Comparison of ENCODE assay signal across 22 cellular contexts in the genomic region with DNA sequence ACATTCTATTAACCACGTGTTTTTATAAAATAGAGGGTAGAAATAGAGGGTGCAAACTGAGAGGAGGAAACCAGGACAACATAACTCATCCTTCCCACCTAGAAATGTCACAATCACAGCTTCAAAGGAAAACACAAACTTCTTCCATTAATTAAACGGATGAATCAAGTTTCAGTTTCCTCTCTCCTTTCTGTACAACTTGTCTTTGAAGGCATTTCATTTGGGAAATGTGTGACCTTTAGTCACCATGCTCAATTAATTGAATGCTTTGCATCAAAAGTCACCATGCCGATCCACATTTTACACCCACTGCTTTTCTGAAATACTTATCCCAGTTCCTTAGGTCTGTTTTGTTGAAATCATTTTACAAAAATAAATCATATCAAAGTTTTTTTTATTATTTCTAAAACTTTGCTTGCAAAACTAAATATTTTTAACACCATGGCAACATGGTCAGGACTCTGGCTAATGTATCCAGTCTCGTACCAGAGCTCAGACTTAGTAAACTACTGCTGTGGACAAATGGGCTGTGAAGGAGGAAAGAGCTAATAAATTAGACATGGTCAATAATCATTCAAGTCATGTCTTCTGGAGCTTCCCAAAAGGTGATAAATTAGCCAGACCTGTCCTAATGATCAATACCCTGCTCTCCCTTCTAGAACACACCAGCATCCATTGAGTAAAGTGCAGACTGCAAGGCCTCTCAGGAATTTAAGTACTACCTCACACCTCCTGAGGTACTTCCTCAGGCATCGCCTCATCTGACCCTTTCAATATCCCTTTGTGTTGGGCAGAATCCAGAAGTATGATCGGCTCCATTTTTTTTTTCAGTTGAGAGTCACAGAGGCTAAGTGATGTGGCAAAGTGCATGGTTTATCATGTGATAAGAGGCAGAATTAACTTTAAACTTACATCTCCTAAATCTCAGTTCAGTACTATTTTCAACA.
DNase-seq lines count a peak whose midpoint lies in the region; ATAC-seq, FAIRE-seq and TF ChIP-seq lines count a peak whose summit lies in the region.
"Had no signal": no experiment of that assay in that cellular context is flagged by ENCODE, and none has a peak within 500 bp of the region (broad histone marks: within the 10 kb centered on the region; RNA-seq: fewer than 3 reads in every experiment).

No MANE protein-coding gene starts in this region.

- no peak for TF ChIP-seq EP300 in A549 (IDR thresholded peaks at IDR 0.05)

- H3K36me3 ChIP-seq in pancreas, result no peaks in the 10 kb centered on the region
- H3K36me3 ChIP-seq: left ventricle myocardium inferior, upper lobe of left lung had no signal

- H3K9me3 ChIP-seq in A549, result no peaks in the 10 kb centered on the region
- H3K9me3 ChIP-seq in pancreas, result no peaks in the 10 kb centered on the region
- H3K9me3 ChIP-seq: left ventricle myocardium inferior, upper lobe of left lung had no signal

- POLR2A ChIA-PET in A549 (lab: Yijun Ruan, JAX), result no interaction called here

- peaks cover 8% of the 10 kb centered on the region for H3K4me1 ChIP-seq in A549
- peaks cover 0 to 8% (median 7%) of the 10 kb centered on the region in 3 donors for H3K4me1 ChIP-seq in pancreas
- H3K4me1 ChIP-seq: left ventricle myocardium inferior, upper lobe of left lung had no signal

- TF ChIP-seq CTCF in A549 (IDR thresholded peaks at IDR 0.05) (no peak), fibroblast of the aortic adventitia (IDR thresholded peaks at IDR 0.05; ENCODE audit: insufficient read depth, low read length) (no peak), pancreas (IDR thresholded peaks at IDR 0.05) (no peak)

- intact Hi-C loops in pancreas (cut with DNase I) (no loop called here), cardiac septum (cut with DNase I) (loop anchor here (10.0 kb wide), 2 partner anchors 56 to 194 kb away; no protein-coding TSS in a partner anchor)

- H3K27ac ChIP-seq in A549 (no peak overlapping the region), pancreas (no peak overlapping the region)
- H3K27ac ChIP-seq: HL-60, left ventricle myocardium inferior, upper lobe of left lung had no signal

- no peak overlapping the region for H3K4me2 ChIP-seq in A549

- 86% methylated on average over 6 of the region's 6 CpGs for WGBS in A549 (ENCODE audit: missing lambda C conversion rate)
- 75 to 80% methylated on average over 6 of the region's 6 CpGs for WGBS in pancreas, 2 donors

- no peak overlapping the region for H3K4me3 ChIP-seq in A549
- no peak overlapping the region for H3K4me3 ChIP-seq in fibroblast of the aortic adventitia (ENCODE audit: low read depth, low read length)
- no peak overlapping the region for H3K4me3 ChIP-seq in pancreas
- H3K4me3 ChIP-seq: left ventricle myocardium inferior, upper lobe of left lung had no signal

- ATAC-seq in A549 (peak in 1 of 2 experiments; percentile 23; a peak in 2 of 6 replicates), pancreas (no peak), HG03442 (IDR thresholded peaks at IDR 0.05; ENCODE audit: unreplicated experiment) (no peak)
- ATAC-seq: sciatic nerve; stimulated activated naive CD8-positive, alpha-beta T cell treated with anti-CD3 and anti-CD28 coated beads, Interleukin-15, Interleukin-2, amounts not matched to agents 100 U/mL and 50 U/mL, for 24 hours; WTC11 had no signal

- H3K27me3 ChIP-seq in pancreas, result no peaks in the 10 kb centered on the region
- H3K27me3 ChIP-seq: upper lobe of left lung had no signal

- TF ChIP-seq RAD21 in A549 (conservative IDR thresholded peaks at IDR 0.05 in 1 of 2, IDR thresholded peaks at IDR 0.05 in 1 of 2), result no peak

- CTCF ChIA-PET in A549 (lab: Yijun Ruan, JAX), result interaction anchor here (0.8 to 2.5 kb wide), 4 partner anchors 9 to 77 kb away, joined by 3 to 9 read pairs (median 6); no protein-coding TSS in a partner anchor

- no peak for TF ChIP-seq POLR2A in A549 (IDR thresholded peaks at IDR 0.05; ENCODE audit: low read length)

- FAIRE-seq in A549 (lab: Jason Lieb, UNC), result peak; percentile 28
- FAIRE-seq in pancreas (lab: Jason Lieb, UNC), result peak; percentile 76
- FAIRE-seq: GM12892 had no signal

- DNase-seq in A549 (ENCODE audit: low read depth in 1 of 2, low spot score in 1 of 2) (no peak), M059J (ENCODE audit: low read depth) (peak; percentile 35), fibroblast of the aortic adventitia (ENCODE audit: low read depth) (peak; percentile 34), pancreas (no peak), Ammon's horn (ENCODE audit: low spot score) (no peak), cardiac septum (ENCODE audit: low spot score) (no peak)
- DNase-seq in central memory CD4-positive, alpha-beta T cell, result no peak
- DNase-seq: 8988T; H9; hypothalamus; left ventricle myocardium inferior; NCI-H1417; NCI-H2081 treated with DMSO at 0.1 percent for 48 hours; stimulated activated CD4-positive, alpha-beta T cell treated with anti-CD3 and anti-CD28 coated beads, Interleukin-15, amount 100 ng/mL, for 24 hours; stimulated activated naive CD8-positive, alpha-beta T cell treated with anti-CD3 and anti-CD28 coated beads, Interleukin-15, Interleukin-2, amounts not matched to agents 100 U/mL and 50 U/mL, for 24 hours; T1000; upper lobe of left lung had no signal

TF ChIP-seq in A549, 52 proteins besides CTCF, POLR2A, EP300 and RAD21 (continues in another document):
- TF ChIP-seq FOSB (CRISPR knock-in tag; IDR thresholded peaks at IDR 0.05) (no peak), ZC3H11A (IDR thresholded peaks at IDR 0.05) (no peak), MYC (IDR thresholded peaks at IDR 0.05; ENCODE audit: borderline replicate concordance, low read length) (no peak), FOSL2 (IDR thresholded peaks at IDR 0.05) (no peak), FOSL2 (CRISPR knock-in tag; IDR thresholded peaks at IDR 0.05) (no peak), NR3C1 (IDR thresholded peaks at IDR 0.05) (no peak), ZFP36 (IDR thresholded peaks at IDR 0.05; ENCODE audit: borderline replicate concordance, partially characterized antibody) (no peak), MAZ (IDR thresholded peaks at IDR 0.05; ENCODE audit: borderline replicate concordance, low read depth, low read length) (no peak), RFX5 (IDR thresholded peaks at IDR 0.05) (no peak), SMC3 (IDR thresholded peaks at IDR 0.05) (no peak), BCL3 (IDR thresholded peaks at IDR 0.05) (no peak), RCOR1 (IDR thresholded peaks at IDR 0.05; ENCODE audit: low read depth, low read length) (no peak)
- TF ChIP-seq, protein P1, sequence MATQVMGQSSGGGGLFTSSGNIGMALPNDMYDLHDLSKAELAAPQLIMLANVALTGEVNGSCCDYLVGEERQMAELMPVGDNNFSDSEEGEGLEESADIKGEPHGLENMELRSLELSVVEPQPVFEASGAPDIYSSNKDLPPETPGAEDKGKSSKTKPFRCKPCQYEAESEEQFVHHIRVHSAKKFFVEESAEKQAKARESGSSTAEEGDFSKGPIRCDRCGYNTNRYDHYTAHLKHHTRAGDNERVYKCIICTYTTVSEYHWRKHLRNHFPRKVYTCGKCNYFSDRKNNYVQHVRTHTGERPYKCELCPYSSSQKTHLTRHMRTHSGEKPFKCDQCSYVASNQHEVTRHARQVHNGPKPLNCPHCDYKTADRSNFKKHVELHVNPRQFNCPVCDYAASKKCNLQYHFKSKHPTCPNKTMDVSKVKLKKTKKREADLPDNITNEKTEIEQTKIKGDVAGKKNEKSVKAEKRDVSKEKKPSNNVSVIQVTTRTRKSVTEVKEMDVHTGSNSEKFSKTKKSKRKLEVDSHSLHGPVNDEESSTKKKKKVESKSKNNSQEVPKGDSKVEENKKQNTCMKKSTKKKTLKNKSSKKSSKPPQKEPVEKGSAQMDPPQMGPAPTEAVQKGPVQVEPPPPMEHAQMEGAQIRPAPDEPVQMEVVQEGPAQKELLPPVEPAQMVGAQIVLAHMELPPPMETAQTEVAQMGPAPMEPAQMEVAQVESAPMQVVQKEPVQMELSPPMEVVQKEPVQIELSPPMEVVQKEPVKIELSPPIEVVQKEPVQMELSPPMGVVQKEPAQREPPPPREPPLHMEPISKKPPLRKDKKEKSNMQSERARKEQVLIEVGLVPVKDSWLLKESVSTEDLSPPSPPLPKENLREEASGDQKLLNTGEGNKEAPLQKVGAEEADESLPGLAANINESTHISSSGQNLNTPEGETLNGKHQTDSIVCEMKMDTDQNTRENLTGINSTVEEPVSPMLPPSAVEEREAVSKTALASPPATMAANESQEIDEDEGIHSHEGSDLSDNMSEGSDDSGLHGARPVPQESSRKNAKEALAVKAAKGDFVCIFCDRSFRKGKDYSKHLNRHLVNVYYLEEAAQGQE (IDR thresholded peaks at IDR 0.05), result no peak
- TF ChIP-seq, protein P2, sequence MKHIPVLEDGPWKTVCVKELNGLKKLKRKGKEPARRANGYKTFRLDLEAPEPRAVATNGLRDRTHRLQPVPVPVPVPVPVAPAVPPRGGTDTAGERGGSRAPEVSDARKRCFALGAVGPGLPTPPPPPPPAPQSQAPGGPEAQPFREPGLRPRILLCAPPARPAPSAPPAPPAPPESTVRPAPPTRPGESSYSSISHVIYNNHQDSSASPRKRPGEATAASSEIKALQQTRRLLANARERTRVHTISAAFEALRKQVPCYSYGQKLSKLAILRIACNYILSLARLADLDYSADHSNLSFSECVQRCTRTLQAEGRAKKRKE (CRISPR knock-in tag; IDR thresholded peaks at IDR 0.05; ENCODE audit: low read depth), result no peak
- TF ChIP-seq, protein P3, sequence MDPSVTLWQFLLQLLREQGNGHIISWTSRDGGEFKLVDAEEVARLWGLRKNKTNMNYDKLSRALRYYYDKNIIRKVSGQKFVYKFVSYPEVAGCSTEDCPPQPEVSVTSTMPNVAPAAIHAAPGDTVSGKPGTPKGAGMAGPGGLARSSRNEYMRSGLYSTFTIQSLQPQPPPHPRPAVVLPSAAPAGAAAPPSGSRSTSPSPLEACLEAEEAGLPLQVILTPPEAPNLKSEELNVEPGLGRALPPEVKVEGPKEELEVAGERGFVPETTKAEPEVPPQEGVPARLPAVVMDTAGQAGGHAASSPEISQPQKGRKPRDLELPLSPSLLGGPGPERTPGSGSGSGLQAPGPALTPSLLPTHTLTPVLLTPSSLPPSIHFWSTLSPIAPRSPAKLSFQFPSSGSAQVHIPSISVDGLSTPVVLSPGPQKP (IDR thresholded peaks at IDR 0.05; ENCODE audit: low read depth, low read length), result no peak

Comparison
In these comparisons a context has a peak if more than half of its experiments do, and no peak if none do; other contexts are left out.
1. DNase-seq: peak in M059J (single experiment) and fibroblast of the aortic adventitia (single experiment); none in A549 (0 of 2), pancreas (0 of 6), central memory CD4-positive, alpha-beta T cell (single experiment), Ammon's horn (single experiment) and cardiac septum (single experiment).